In the genomic region with DNA sequence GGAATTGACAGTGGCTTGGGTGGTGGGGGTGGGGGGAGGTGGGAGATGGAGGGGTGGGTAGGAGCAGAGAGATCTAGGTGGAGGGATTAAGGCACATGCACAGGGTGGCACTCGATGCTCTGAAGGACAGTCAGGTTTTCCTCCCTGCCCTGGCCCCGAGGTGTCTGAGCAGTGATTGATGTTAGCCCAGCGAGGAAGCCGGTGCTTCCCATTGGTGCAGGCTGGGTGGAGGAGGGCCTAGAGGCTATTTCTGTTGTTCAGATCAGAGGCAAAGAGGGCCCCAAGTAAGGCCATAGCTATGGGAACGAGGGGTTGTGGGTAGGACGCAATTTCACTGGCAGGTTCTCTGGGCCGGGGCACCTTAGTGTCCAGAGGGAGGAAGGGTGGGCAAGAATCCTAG, we compare ENCODE assay signal across 1 cellular context.
TF ChIP-seq lines count a peak whose summit lies in the region.

No MANE protein-coding gene starts in this region.

TF ChIP-seq in GM23338, 12 proteins besides CTCF, POLR2A, EP300 and RAD21 (continued from another document):
- TF ChIP-seq, protein P1, sequence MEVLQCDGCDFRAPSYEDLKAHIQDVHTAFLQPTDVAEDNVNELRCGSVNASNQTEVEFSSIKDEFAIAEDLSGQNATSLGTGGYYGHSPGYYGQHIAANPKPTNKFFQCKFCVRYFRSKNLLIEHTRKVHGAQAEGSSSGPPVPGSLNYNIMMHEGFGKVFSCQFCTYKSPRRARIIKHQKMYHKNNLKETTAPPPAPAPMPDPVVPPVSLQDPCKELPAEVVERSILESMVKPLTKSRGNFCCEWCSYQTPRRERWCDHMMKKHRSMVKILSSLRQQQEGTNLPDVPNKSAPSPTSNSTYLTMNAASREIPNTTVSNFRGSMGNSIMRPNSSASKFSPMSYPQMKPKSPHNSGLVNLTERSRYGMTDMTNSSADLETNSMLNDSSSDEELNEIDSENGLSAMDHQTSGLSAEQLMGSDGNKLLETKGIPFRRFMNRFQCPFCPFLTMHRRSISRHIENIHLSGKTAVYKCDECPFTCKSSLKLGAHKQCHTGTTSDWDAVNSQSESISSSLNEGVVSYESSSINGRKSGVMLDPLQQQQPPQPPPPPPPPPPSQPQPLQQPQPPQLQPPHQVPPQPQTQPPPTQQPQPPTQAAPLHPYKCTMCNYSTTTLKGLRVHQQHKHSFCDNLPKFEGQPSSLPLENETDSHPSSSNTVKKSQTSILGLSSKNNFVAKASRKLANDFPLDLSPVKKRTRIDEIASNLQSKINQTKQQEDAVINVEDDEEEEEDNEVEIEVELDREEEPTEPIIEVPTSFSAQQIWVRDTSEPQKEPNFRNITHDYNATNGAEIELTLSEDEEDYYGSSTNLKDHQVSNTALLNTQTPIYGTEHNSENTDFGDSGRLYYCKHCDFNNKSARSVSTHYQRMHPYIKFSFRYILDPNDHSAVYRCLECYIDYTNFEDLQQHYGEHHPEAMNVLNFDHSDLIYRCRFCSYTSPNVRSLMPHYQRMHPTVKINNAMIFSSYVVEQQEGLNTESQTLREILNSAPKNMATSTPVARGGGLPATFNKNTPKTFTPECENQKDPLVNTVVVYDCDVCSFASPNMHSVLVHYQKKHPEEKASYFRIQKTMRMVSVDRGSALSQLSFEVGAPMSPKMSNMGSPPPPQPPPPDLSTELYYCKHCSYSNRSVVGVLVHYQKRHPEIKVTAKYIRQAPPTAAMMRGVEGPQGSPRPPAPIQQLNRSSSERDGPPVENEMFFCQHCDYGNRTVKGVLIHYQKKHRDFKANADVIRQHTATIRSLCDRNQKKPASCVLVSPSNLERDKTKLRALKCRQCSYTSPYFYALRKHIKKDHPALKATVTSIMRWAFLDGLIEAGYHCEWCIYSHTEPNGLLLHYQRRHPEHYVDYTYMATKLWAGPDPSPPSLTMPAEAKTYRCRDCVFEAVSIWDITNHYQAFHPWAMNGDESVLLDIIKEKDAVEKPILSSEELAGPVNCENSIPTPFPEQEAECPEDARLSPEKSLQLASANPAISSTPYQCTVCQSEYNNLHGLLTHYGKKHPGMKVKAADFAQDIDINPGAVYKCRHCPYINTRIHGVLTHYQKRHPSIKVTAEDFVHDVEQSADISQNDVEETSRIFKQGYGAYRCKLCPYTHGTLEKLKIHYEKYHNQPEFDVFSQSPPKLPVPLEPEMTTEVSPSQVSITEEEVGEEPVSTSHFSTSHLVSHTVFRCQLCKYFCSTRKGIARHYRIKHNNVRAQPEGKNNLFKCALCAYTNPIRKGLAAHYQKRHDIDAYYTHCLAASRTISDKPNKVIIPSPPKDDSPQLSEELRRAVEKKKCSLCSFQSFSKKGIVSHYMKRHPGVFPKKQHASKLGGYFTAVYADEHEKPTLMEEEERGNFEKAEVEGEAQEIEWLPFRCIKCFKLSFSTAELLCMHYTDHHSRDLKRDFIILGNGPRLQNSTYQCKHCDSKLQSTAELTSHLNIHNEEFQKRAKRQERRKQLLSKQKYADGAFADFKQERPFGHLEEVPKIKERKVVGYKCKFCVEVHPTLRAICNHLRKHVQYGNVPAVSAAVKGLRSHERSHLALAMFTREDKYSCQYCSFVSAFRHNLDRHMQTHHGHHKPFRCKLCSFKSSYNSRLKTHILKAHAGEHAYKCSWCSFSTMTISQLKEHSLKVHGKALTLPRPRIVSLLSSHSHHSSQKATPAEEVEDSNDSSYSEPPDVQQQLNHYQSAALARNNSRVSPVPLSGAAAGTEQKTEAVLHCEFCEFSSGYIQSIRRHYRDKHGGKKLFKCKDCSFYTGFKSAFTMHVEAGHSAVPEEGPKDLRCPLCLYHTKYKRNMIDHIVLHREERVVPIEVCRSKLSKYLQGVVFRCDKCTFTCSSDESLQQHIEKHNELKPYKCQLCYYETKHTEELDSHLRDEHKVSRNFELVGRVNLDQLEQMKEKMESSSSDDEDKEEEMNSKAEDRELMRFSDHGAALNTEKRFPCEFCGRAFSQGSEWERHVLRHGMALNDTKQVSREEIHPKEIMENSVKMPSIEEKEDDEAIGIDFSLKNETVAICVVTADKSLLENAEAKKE (CRISPR knock-in tag; IDR thresholded peaks at IDR 0.05) = no peak
- TF ChIP-seq, protein P2, sequence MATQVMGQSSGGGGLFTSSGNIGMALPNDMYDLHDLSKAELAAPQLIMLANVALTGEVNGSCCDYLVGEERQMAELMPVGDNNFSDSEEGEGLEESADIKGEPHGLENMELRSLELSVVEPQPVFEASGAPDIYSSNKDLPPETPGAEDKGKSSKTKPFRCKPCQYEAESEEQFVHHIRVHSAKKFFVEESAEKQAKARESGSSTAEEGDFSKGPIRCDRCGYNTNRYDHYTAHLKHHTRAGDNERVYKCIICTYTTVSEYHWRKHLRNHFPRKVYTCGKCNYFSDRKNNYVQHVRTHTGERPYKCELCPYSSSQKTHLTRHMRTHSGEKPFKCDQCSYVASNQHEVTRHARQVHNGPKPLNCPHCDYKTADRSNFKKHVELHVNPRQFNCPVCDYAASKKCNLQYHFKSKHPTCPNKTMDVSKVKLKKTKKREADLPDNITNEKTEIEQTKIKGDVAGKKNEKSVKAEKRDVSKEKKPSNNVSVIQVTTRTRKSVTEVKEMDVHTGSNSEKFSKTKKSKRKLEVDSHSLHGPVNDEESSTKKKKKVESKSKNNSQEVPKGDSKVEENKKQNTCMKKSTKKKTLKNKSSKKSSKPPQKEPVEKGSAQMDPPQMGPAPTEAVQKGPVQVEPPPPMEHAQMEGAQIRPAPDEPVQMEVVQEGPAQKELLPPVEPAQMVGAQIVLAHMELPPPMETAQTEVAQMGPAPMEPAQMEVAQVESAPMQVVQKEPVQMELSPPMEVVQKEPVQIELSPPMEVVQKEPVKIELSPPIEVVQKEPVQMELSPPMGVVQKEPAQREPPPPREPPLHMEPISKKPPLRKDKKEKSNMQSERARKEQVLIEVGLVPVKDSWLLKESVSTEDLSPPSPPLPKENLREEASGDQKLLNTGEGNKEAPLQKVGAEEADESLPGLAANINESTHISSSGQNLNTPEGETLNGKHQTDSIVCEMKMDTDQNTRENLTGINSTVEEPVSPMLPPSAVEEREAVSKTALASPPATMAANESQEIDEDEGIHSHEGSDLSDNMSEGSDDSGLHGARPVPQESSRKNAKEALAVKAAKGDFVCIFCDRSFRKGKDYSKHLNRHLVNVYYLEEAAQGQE (IDR thresholded peaks at IDR 0.05; ENCODE audit: unreplicated experiment) = no peak
- TF ChIP-seq NANOG (IDR thresholded peaks at IDR 0.05; ENCODE audit: borderline replicate concordance) (no peak), EZH2 (IDR thresholded peaks at IDR 0.05; ENCODE audit: low read depth, unreplicated experiment) (no peak), ZNF331 (CRISPR knock-in tag; IDR thresholded peaks at IDR 0.05; ENCODE audit: low read depth) (no peak), JUNB (IDR thresholded peaks at IDR 0.05; ENCODE audit: unreplicated experiment) (no peak), EZH2phosphoT487 (IDR thresholded peaks at IDR 0.05; ENCODE audit: unreplicated experiment) (no peak), CREB1 (CRISPR knock-in tag; IDR thresholded peaks at IDR 0.05; ENCODE audit: low read depth) (no peak), STAT1 (IDR thresholded peaks at IDR 0.05; ENCODE audit: unreplicated experiment) (no peak), ZNF114 (CRISPR knock-in tag; IDR thresholded peaks at IDR 0.05) (no peak)
